In genomic region chr19:3620145-3620816, GRCh38 we compare ENCODE assay signal across 29 cellular contexts. TPM values are rescaled to one million over a fixed set of nuclear protein-coding genes. Genes with fewer than 3 reads are reported as not detected.
"Had no signal": no experiment of that assay in that cellular context is flagged by ENCODE, and none has a peak within 500 bp of the region (broad histone marks: within the 10 kb centered on the region; RNA-seq: fewer than 3 reads in every experiment).

No MANE protein-coding gene starts in this region.

- H3K9me3 ChIP-seq: esophagus squamous epithelium, gastroesophageal sphincter, psoas muscle, spleen, stomach, thoracic aorta had no signal

- H3K9me3 Mint-ChIP-seq: dendritic cell treated with granulocyte-macrophage colony-stimulating factor and Interleukin-4, amounts not matched to agents 40 ng/mL and 50 ng/mL, for 4 days; immature natural killer cell; naive thymus-derived CD4-positive, alpha-beta T cell; nephron progenitor cell had no signal

- FAIRE-seq: colon, keratinocyte, urothelium cell line had no signal

- H3K27ac Mint-ChIP-seq: dendritic cell treated with granulocyte-macrophage colony-stimulating factor and Interleukin-4, amounts not matched to agents 40 ng/mL and 50 ng/mL, for 4 days; immature natural killer cell; naive thymus-derived CD4-positive, alpha-beta T cell; nephron progenitor cell had no signal

- H3K9ac ChIP-seq: parathyroid adenoma had no signal

- H3K4me3 Mint-ChIP-seq: dendritic cell treated with granulocyte-macrophage colony-stimulating factor and Interleukin-4, amounts not matched to agents 40 ng/mL and 50 ng/mL, for 4 days; immature natural killer cell; naive thymus-derived CD4-positive, alpha-beta T cell; nephron progenitor cell had no signal

- H3K27me3 Mint-ChIP-seq: dendritic cell treated with granulocyte-macrophage colony-stimulating factor and Interleukin-4, amounts not matched to agents 40 ng/mL and 50 ng/mL, for 4 days; naive thymus-derived CD4-positive, alpha-beta T cell had no signal

- ATAC-seq: gastroesophageal sphincter; left colon; left ventricle myocardium superior; naive thymus-derived CD4-positive, alpha-beta T cell; psoas muscle; sciatic nerve had no signal

- H3K4me3 ChIP-seq: esophagus squamous epithelium, gastroesophageal sphincter, lung, psoas muscle, spleen, stomach, thoracic aorta had no signal

- H3K27me3 ChIP-seq: esophagus squamous epithelium, gastroesophageal sphincter, spleen, stomach had no signal

- H3K27ac ChIP-seq: esophagus squamous epithelium, parathyroid adenoma, psoas muscle, spleen, stomach, thoracic aorta had no signal

- H3K36me3 Mint-ChIP-seq: immature natural killer cell had no signal

- DNase-seq: esophagus squamous epithelium; foreskin fibroblast; immature natural killer cell; left colon; left ventricle myocardium superior; mesendoderm; naive thymus-derived CD4-positive, alpha-beta T cell; nephron progenitor cell; retina; spleen; stimulated activated CD4-positive, alpha-beta T cell treated with anti-CD3 and anti-CD28 coated beads, Interleukin-15, amount 100 ng/mL, for 24 hours; stimulated activated CD4-positive, alpha-beta T cell treated with anti-CD3 and anti-CD28 coated beads, Interleukin-1b, Interleukin-23, amount 100 ng/mL, for 48 hours; stimulated activated CD4-positive, alpha-beta T cell treated with anti-CD3 and anti-CD28 coated beads, Interleukin-4, amount 100 ng/mL, for 24 hours; stimulated activated naive CD4-positive, alpha-beta T cell; stomach; substantia nigra; trophoblast cell had no signal

RNA-seq across cellular contexts. Expression of gene TBXA2R, which starts 13.6 kb away (rescaled TPM):
- polyA plus RNA-seq: keratinocyte had no signal

RNA-seq across cellular contexts. Expression of gene GIPC3, which starts 35.0 kb away (rescaled TPM):
- total RNA-seq: epithelial cell of proximal tubule, skeletal muscle tissue had no signal
- polyA plus RNA-seq: keratinocyte had no signal
